Comparison of ENCODE assay signal across 23 cellular contexts in the genomic region with DNA sequence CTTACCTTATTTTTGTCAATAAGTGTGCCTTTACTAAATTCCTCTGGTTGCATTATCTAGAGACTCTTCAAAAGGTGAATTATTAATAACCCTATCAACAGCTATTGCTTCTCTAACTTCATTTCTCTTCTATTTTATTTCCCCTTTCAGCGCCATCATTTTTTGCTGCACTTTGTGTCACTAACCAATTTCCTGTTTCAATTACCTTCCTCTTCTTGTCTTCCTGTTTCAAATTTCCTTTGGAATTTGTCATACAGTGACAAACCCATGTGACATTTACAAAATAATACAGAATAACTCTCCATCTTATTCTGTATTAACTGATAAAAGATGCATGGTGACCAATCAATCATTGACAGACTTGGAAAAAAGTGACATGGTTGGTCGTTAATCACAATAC. TPM values are rescaled to one million over a fixed set of nuclear protein-coding genes. Genes with fewer than 3 reads are reported as not detected.
A peak's percentile ranks its signal among the peaks of the same experiment; 100 is the strongest.
DNase-seq lines count a peak whose midpoint lies in the region; ATAC-seq and TF ChIP-seq lines count a peak whose summit lies in the region.
"Had no signal": no experiment of that assay in that cellular context is flagged by ENCODE, and none has a peak within 500 bp of the region (broad histone marks: within the 10 kb centered on the region; RNA-seq: fewer than 3 reads in every experiment).

No MANE protein-coding gene starts in this region.

- peaks cover 29% of the 10 kb centered on the region for H3K4me1 Mint-ChIP-seq in activated naive CD8-positive, alpha-beta T cell (ENCODE audit: low read depth)
- peaks cover 36% of the 10 kb centered on the region for H3K4me1 Mint-ChIP-seq in activated naive CD8-positive, alpha-beta T cell treated with anti-CD3 and anti-CD28 coated beads, Interleukin-2, amount 50 U/mL, for 24 hours
- H3K4me1 Mint-ChIP-seq in activated CD4-positive, alpha-beta memory T cell treated with anti-CD3 and anti-CD28 coated beads, Interleukin-2, amount 10 ng/mL, durations not matched to agents 7 days and 5 days: peaks cover 34% of the 10 kb centered on the region
- H3K4me1 Mint-ChIP-seq in stimulated activated naive CD8-positive, alpha-beta T cell treated with anti-CD3 and anti-CD28 coated beads, Interleukin-15, amount 100 ng/mL, for 72 hours: peaks cover 28% of the 10 kb centered on the region
- peaks cover 3 to 5% of the 10 kb centered on the region in 2 experiments; a peak in 3 of 4 replicates for H3K4me1 Mint-ChIP-seq in H9
- H3K4me1 Mint-ChIP-seq: nephron had no signal

- no peak overlapping the region for H2AFZ ChIP-seq in H9 (ENCODE audit: low read length)

- no peaks in the 10 kb centered on the region for H3K27me3 Mint-ChIP-seq in activated naive CD8-positive, alpha-beta T cell
- H3K27me3 Mint-ChIP-seq in activated naive CD8-positive, alpha-beta T cell treated with anti-CD3 and anti-CD28 coated beads, Interleukin-2, amount 50 U/mL, for 24 hours: peaks cover 3% of the 10 kb centered on the region
- H3K27me3 Mint-ChIP-seq in activated CD4-positive, alpha-beta memory T cell treated with anti-CD3 and anti-CD28 coated beads, Interleukin-2, amount 10 ng/mL, durations not matched to agents 7 days and 5 days: peaks cover 29% of the 10 kb centered on the region
- H3K27me3 Mint-ChIP-seq in stimulated activated naive CD8-positive, alpha-beta T cell treated with anti-CD3 and anti-CD28 coated beads, Interleukin-15, amount 100 ng/mL, for 72 hours: no peaks in the 10 kb centered on the region
- no peaks in the 10 kb centered on the region for H3K27me3 Mint-ChIP-seq in H9 (ENCODE audit: low read depth)

- intact Hi-C loops in sigmoid colon (cut with DNase I): no loop called here

- no peak overlapping the region for H3K14ac ChIP-seq in H9 (ENCODE audit: insufficient read depth, low read length)

- H3K4me3 ChIP-seq in sigmoid colon: no peak overlapping the region
- H3K4me3 ChIP-seq: adrenal gland, heart left ventricle, testis had no signal

- H3K4me2 ChIP-seq in H9 (ENCODE audit: insufficient read depth, insufficient read length, low read length): no peak overlapping the region

- POLR2A ChIA-PET in activated CD4-positive, alpha-beta memory T cell treated with anti-CD3 and anti-CD28 coated beads, Interleukin-2, amount 10 ng/mL, durations not matched to agents 7 days and 5 days (lab: Charles Lee): interaction anchor here (1.0 kb wide), 1 partner anchor 13 kb away, joined by 3 read pairs; no protein-coding TSS in a partner anchor

- TF ChIP-seq POLR2A in sigmoid colon (IDR thresholded peaks at IDR 0.05): no peak

- DNase-seq in activated naive CD8-positive, alpha-beta T cell treated with anti-CD3 and anti-CD28 coated beads, Interleukin-2, amount 50 U/mL, for 24 hours: no peak
- DNase-seq in Kasumi-1 (lab: John Stamatoyannopoulos, UW): peak; percentile 2 to 7
- DNase-seq in activated CD4-positive, alpha-beta memory T cell treated with anti-CD3 and anti-CD28 coated beads, Interleukin-2, amount 10 ng/mL, durations not matched to agents 7 days and 5 days: no peak
- no peak for DNase-seq in stimulated activated naive CD8-positive, alpha-beta T cell treated with anti-CD3 and anti-CD28 coated beads, Interleukin-15, amount 100 ng/mL, for 72 hours
- no peak for DNase-seq in sigmoid colon
- DNase-seq in NCI-H1417 (lab: John Stamatoyannopoulos, UW): no peak
- DNase-seq in H9: no peak
- DNase-seq: activated T-cell treated with anti-CD3 and anti-CD28 coated beads, Interleukin-2, amount 50 U/mL, for 24 hours; adrenal gland; Caco-2; dermis blood vessel endothelial cell; H7; heart left ventricle; NCI-H1436 treated with DMSO at 0.1 percent for 48 hours; PC-3; SHP77 treated with DMSO at 0.1 percent for 48 hours; testis had no signal

- H2BK15ac ChIP-seq in H9 (ENCODE audit: low read depth, low read length): no peak overlapping the region

- no peaks in the 10 kb centered on the region for H3K36me3 Mint-ChIP-seq in activated naive CD8-positive, alpha-beta T cell
- no peaks in the 10 kb centered on the region for H3K36me3 Mint-ChIP-seq in activated naive CD8-positive, alpha-beta T cell treated with anti-CD3 and anti-CD28 coated beads, Interleukin-2, amount 50 U/mL, for 24 hours (ENCODE audit: low read depth)
- H3K36me3 Mint-ChIP-seq in activated CD4-positive, alpha-beta memory T cell treated with anti-CD3 and anti-CD28 coated beads, Interleukin-2, amount 10 ng/mL, durations not matched to agents 7 days and 5 days (ENCODE audit: low read depth): no peaks in the 10 kb centered on the region
- H3K36me3 Mint-ChIP-seq in H9 (ENCODE audit: insufficient read depth in 1 of 3, low read depth in 3 of 3): no peaks in the 10 kb centered on the region; a peak in 1 of 7 replicates

- no peak overlapping the region for H2BK20ac ChIP-seq in H9 (ENCODE audit: low read depth, low read length, poor library complexity, severe bottlenecking)

- peak overlapping the region; percentile 5 for H3K4me3 Mint-ChIP-seq in activated naive CD8-positive, alpha-beta T cell
- H3K4me3 Mint-ChIP-seq in activated naive CD8-positive, alpha-beta T cell treated with anti-CD3 and anti-CD28 coated beads, Interleukin-2, amount 50 U/mL, for 24 hours: no peak overlapping the region
- H3K4me3 Mint-ChIP-seq in activated CD4-positive, alpha-beta memory T cell treated with anti-CD3 and anti-CD28 coated beads, Interleukin-2, amount 10 ng/mL, durations not matched to agents 7 days and 5 days: peak overlapping the region; percentile 1
- H3K4me3 Mint-ChIP-seq in stimulated activated naive CD8-positive, alpha-beta T cell treated with anti-CD3 and anti-CD28 coated beads, Interleukin-15, amount 100 ng/mL, for 72 hours: peak overlapping the region; percentile 0 to 23
- H3K4me3 Mint-ChIP-seq in H9: no peak overlapping the region
- H3K4me3 Mint-ChIP-seq: activated T-cell treated with anti-CD3 and anti-CD28 coated beads, Interleukin-2, amount 50 U/mL, for 24 hours; nephron had no signal

- no peaks in the 10 kb centered on the region for H4K20me1 ChIP-seq in H9 (ENCODE audit: control insufficient read depth, insufficient read depth, insufficient read length)

- H3K4me1 ChIP-seq in sigmoid colon (no peaks in the 10 kb centered on the region), H9 (ENCODE audit: insufficient read depth, low read length) (no peaks in the 10 kb centered on the region)
- H3K4me1 ChIP-seq: adrenal gland, Caco-2, testis had no signal

- H2BK120ac ChIP-seq in H9 (ENCODE audit: low read depth, low read length, poor library complexity, severe bottlenecking): no peak overlapping the region

- H3K18ac ChIP-seq in H9 (ENCODE audit: insufficient read length, low read depth, low read length): no peak overlapping the region

- H3K27me3 ChIP-seq in sigmoid colon (no peaks in the 10 kb centered on the region), H9 (ENCODE audit: insufficient read depth, low read length) (no peaks in the 10 kb centered on the region)
- H3K27me3 ChIP-seq: adrenal gland, testis had no signal

- no peak overlapping the region for H3K4ac ChIP-seq in H9 (ENCODE audit: low read depth, low read length)

- H4K91ac ChIP-seq in H9 (ENCODE audit: insufficient read length, low read depth, low read length): no peak overlapping the region

- no peak overlapping the region for H3K9ac ChIP-seq in H9 (ENCODE audit: extremely low read depth, insufficient read length, low read length)

- no peaks in the 10 kb centered on the region for H3K23me2 ChIP-seq in H9 (ENCODE audit: insufficient read length, low read depth, low read length, poor library complexity, severe bottlenecking)

- WGBS in sigmoid colon, 2 donors: 49 to 52% methylated on average over 2 of the region's 2 CpGs
- no CpG with 5 or more reads among the region's 2 CpGs for WGBS in H9 (ENCODE audit: extremely low coverage, insufficient read length, low lambda C conversion rate)

- no peak overlapping the region for H2AK5ac ChIP-seq in H9 (ENCODE audit: insufficient read length, low read length)

- H3K9me3 Mint-ChIP-seq in activated naive CD8-positive, alpha-beta T cell (ENCODE audit: low read depth): no peaks in the 10 kb centered on the region
- H3K9me3 Mint-ChIP-seq in activated naive CD8-positive, alpha-beta T cell treated with anti-CD3 and anti-CD28 coated beads, Interleukin-2, amount 50 U/mL, for 24 hours: no peaks in the 10 kb centered on the region
- H3K9me3 Mint-ChIP-seq in activated CD4-positive, alpha-beta memory T cell treated with anti-CD3 and anti-CD28 coated beads, Interleukin-2, amount 10 ng/mL, durations not matched to agents 7 days and 5 days: no peaks in the 10 kb centered on the region
- H3K9me3 Mint-ChIP-seq in stimulated activated naive CD8-positive, alpha-beta T cell treated with anti-CD3 and anti-CD28 coated beads, Interleukin-15, amount 100 ng/mL, for 72 hours: no peaks in the 10 kb centered on the region
- 0 out of 5 replicates have a peak, but pooled peaks cover 0 to 1% of the 10 kb centered on the region in 2 experiments for H3K9me3 Mint-ChIP-seq in H9
- H3K9me3 Mint-ChIP-seq: activated T-cell treated with anti-CD3 and anti-CD28 coated beads, Interleukin-2, amount 50 U/mL, for 24 hours; nephron had no signal

- TF ChIP-seq EP300 in sigmoid colon (IDR thresholded peaks at IDR 0.05): no peak

- H2BK12ac ChIP-seq in H9 (ENCODE audit: insufficient read length, low read depth, low read length): no peak overlapping the region

- CTCF ChIA-PET in activated CD4-positive, alpha-beta memory T cell treated with anti-CD3 and anti-CD28 coated beads, Interleukin-2, amount 10 ng/mL, durations not matched to agents 7 days and 5 days (lab: Charles Lee): no interaction called here

- no peak overlapping the region for H3K27ac Mint-ChIP-seq in activated naive CD8-positive, alpha-beta T cell
- no peak overlapping the region for H3K27ac Mint-ChIP-seq in activated naive CD8-positive, alpha-beta T cell treated with anti-CD3 and anti-CD28 coated beads, Interleukin-2, amount 50 U/mL, for 24 hours
- H3K27ac Mint-ChIP-seq in activated CD4-positive, alpha-beta memory T cell treated with anti-CD3 and anti-CD28 coated beads, Interleukin-2, amount 10 ng/mL, durations not matched to agents 7 days and 5 days: no peak overlapping the region
- no peak overlapping the region for H3K27ac Mint-ChIP-seq in stimulated activated naive CD8-positive, alpha-beta T cell treated with anti-CD3 and anti-CD28 coated beads, Interleukin-15, amount 100 ng/mL, for 72 hours
- H3K27ac Mint-ChIP-seq in H9: no peak overlapping the region
- H3K27ac Mint-ChIP-seq: activated T-cell treated with anti-CD3 and anti-CD28 coated beads, Interleukin-2, amount 50 U/mL, for 24 hours; nephron had no signal

- no peak overlapping the region for H3K23ac ChIP-seq in H9 (ENCODE audit: insufficient read length, low read depth, low read length)

- no peaks in the 10 kb centered on the region for H3K36me3 ChIP-seq in sigmoid colon
- H3K36me3 ChIP-seq: adrenal gland, heart left ventricle had no signal

- H3K27ac ChIP-seq in sigmoid colon (no peak overlapping the region), H9 (ENCODE audit: insufficient read length, low read depth, low read length) (no peak overlapping the region)
- H3K27ac ChIP-seq: adrenal gland, testis had no signal

- H2BK5ac ChIP-seq in H9 (ENCODE audit: insufficient read length, low read length): no peak overlapping the region

- no peak overlapping the region for H3K56ac ChIP-seq in H9 (ENCODE audit: insufficient read length, low read depth, low read length)

- no peak for ATAC-seq in activated naive CD8-positive, alpha-beta T cell treated with anti-CD3 and anti-CD28 coated beads, Interleukin-2, amount 50 U/mL, for 24 hours
- ATAC-seq in stimulated activated naive CD8-positive, alpha-beta T cell treated with anti-CD3 and anti-CD28 coated beads, Interleukin-15, amount 100 ng/mL, for 72 hours: no peak
- ATAC-seq: heart left ventricle, PC-3 had no signal

- H3K9me3 ChIP-seq in sigmoid colon (no peaks in the 10 kb centered on the region), H9 (ENCODE audit: control insufficient read depth, low read depth, low read length) (no peaks in the 10 kb centered on the region)
- H3K9me3 ChIP-seq: adrenal gland, Caco-2, heart left ventricle, testis had no signal

- no peak overlapping the region for H3T11ph ChIP-seq in H9 (ENCODE audit: low read length)

- no peak for TF ChIP-seq CTCF in sigmoid colon (IDR thresholded peaks at IDR 0.05)
- TF ChIP-seq CTCF in H9 (conservative IDR thresholded peaks at IDR 0.05): no peak

- no peaks in the 10 kb centered on the region for H3K79me1 ChIP-seq in H9 (ENCODE audit: insufficient read depth, low read depth, low read length, poor library complexity, severe bottlenecking)

- no peak overlapping the region for H4K8ac ChIP-seq in H9 (replicated peaks; ENCODE audit: insufficient read length, low read depth, low read length)

- H3K79me2 ChIP-seq in H9 (ENCODE audit: insufficient read depth, low read length): no peaks in the 10 kb centered on the region

- no peak overlapping the region for H4K5ac ChIP-seq in H9 (ENCODE audit: insufficient read length, low read depth, low read length)

RNA-seq across cellular contexts. Expression of a gene that starts 12.2 kb away (rescaled TPM):
- not detected for total RNA-seq in activated CD4-positive, alpha-beta memory T cell treated with anti-CD3 and anti-CD28 coated beads, Interleukin-2, amount 10 ng/mL, durations not matched to agents 7 days and 5 days
- not detected for total RNA-seq in sigmoid colon
- not detected for polyA plus RNA-seq in sigmoid colon
- total RNA-seq in H9 (2021): 0.87 TPM in 1 of 2 replicates, not detected in the other
- total RNA-seq: adrenal gland; Caco-2; Daoy; dermis blood vessel endothelial cell; H7; heart left ventricle; mesenteric fat pad; PC-3; T-helper 1 cell treated with Interleukin-12 subunit alpha and Interleukin-12 subunit beta and Interleukin-4 antibody, amounts not matched to agents 30 ng/mL and 1 ng/mL, for 36 hours; testis had no signal
- polyA plus RNA-seq: adrenal gland, AG04450, heart left ventricle had no signal

RNA-seq across cellular contexts. Expression of a gene that starts 26.8 kb away (rescaled TPM):
- under 1 TPM; 0.60 to 0.65 TPM for total RNA-seq in activated CD4-positive, alpha-beta memory T cell treated with anti-CD3 and anti-CD28 coated beads, Interleukin-2, amount 10 ng/mL, durations not matched to agents 7 days and 5 days
- total RNA-seq in sigmoid colon (1 to 10 TPM in 2 of 4 donors, under 1 TPM in 1, not detected in 1; 0.82 to 8.3 (median 1.4) TPM), H9 (2021) (not detected in 2 replicates)
- 1 to 10 TPM in 2 of 3 donors, not detected in 1; 2.4 to 2.9 TPM for polyA plus RNA-seq in sigmoid colon
- total RNA-seq: Caco-2, Daoy, dermis blood vessel endothelial cell, H7, PC-3 had no signal
- polyA plus RNA-seq: AG04450 had no signal

RNA-seq across cellular contexts. Expression of a gene that starts 54.5 kb away (rescaled TPM):
- total RNA-seq in activated CD4-positive, alpha-beta memory T cell treated with anti-CD3 and anti-CD28 coated beads, Interleukin-2, amount 10 ng/mL, durations not matched to agents 7 days and 5 days: not detected
- not detected for total RNA-seq in sigmoid colon
- not detected for polyA plus RNA-seq in sigmoid colon
- total RNA-seq in H9 (2021): not detected in 2 replicates
- total RNA-seq: Caco-2; Daoy; dermis blood vessel endothelial cell; H7; heart left ventricle; mesenteric fat pad; PC-3; T-helper 1 cell treated with Interleukin-12 subunit alpha and Interleukin-12 subunit beta and Interleukin-4 antibody, amounts not matched to agents 30 ng/mL and 1 ng/mL, for 36 hours had no signal
- polyA plus RNA-seq: AG04450, heart left ventricle had no signal

Comparison
In these comparisons a context has a peak if more than half of its experiments do, and no peak if none do; other contexts are left out.
1. H3K4me3 Mint-ChIP-seq: peak in activated naive CD8-positive, alpha-beta T cell (single experiment), activated CD4-positive, alpha-beta memory T cell treated with anti-CD3 and anti-CD28 coated beads, Interleukin-2, amount 10 ng/mL, durations not matched to agents 7 days and 5 days (single experiment) and stimulated activated naive CD8-positive, alpha-beta T cell treated with anti-CD3 and anti-CD28 coated beads, Interleukin-15, amount 100 ng/mL, for 72 hours (2 of 2); none in activated naive CD8-positive, alpha-beta T cell treated with anti-CD3 and anti-CD28 coated beads, Interleukin-2, amount 50 U/mL, for 24 hours (single experiment) and H9 (0 of 2).
2. DNase-seq: peak in Kasumi-1 (2 of 2); none in activated naive CD8-positive, alpha-beta T cell treated with anti-CD3 and anti-CD28 coated beads, Interleukin-2, amount 50 U/mL, for 24 hours (single experiment), activated CD4-positive, alpha-beta memory T cell treated with anti-CD3 and anti-CD28 coated beads, Interleukin-2, amount 10 ng/mL, durations not matched to agents 7 days and 5 days (single experiment), stimulated activated naive CD8-positive, alpha-beta T cell treated with anti-CD3 and anti-CD28 coated beads, Interleukin-15, amount 100 ng/mL, for 72 hours (0 of 2), sigmoid colon (single experiment), NCI-H1417 (0 of 3) and H9 (single experiment).